ENCODE assay signal across 20 cellular contexts in genomic region chr12:111806304-111806703, GRCh38. TPM values are rescaled to one million over a fixed set of nuclear protein-coding genes. Genes with fewer than 3 reads are reported as not detected.
"Had no signal": no experiment of that assay in that cellular context is flagged by ENCODE, and none has a peak within 500 bp of the region (broad histone marks: within the 10 kb centered on the region; RNA-seq: fewer than 3 reads in every experiment).

No MANE protein-coding gene starts in this region.

- H3K4me1 ChIP-seq: neural progenitor cell, tibial nerve, upper lobe of right lung, uterus had no signal

- H3K4me1 Mint-ChIP-seq: mesothelial cell of epicardium; naive B cell; neural progenitor cell; stimulated activated naive B cell treated with anti-CD40 and anti-IgM and Interleukin-4, amounts not matched to agents 10 μg/mL and 1 μg/mL and 100 μg/mL, for 72 hours had no signal

- H3K4me3 Mint-ChIP-seq: mesothelial cell of epicardium; naive B cell; natural killer cell treated with Interleukin-12 subunit alpha and Interleukin-12 subunit beta and Interleukin-15 and Interleukin-18, amount 100 ng/mL, for 72 hours; neural progenitor cell; stimulated activated naive B cell treated with anti-CD40 and anti-IgM and Interleukin-4, amounts not matched to agents 10 μg/mL and 1 μg/mL and 100 μg/mL, for 72 hours; stimulated activated naive CD8-positive, alpha-beta T cell treated with anti-CD3 and anti-CD28 coated beads, Interleukin-15, Interleukin-2, amounts not matched to agents 100 ng/mL and 50 ng/mL, for 24 hours had no signal

- H3K4me2 ChIP-seq: neural progenitor cell had no signal

- H2AFZ ChIP-seq: neural progenitor cell had no signal

- H3K36me3 ChIP-seq: neural progenitor cell, ovary, uterus had no signal

- H3K9me3 ChIP-seq: mucosa of descending colon, ovary, thoracic aorta, tibial nerve, upper lobe of right lung, uterus had no signal

- H3K9ac ChIP-seq: neural progenitor cell had no signal

- H3K36me3 Mint-ChIP-seq: naive B cell; natural killer cell treated with Interleukin-12 subunit alpha and Interleukin-12 subunit beta and Interleukin-15 and Interleukin-18, amount 100 ng/mL, for 72 hours had no signal

- H3K27ac Mint-ChIP-seq: mesothelial cell of epicardium; natural killer cell treated with Interleukin-12 subunit alpha and Interleukin-12 subunit beta and Interleukin-15 and Interleukin-18, amount 100 ng/mL, for 72 hours; neural progenitor cell; stimulated activated naive B cell treated with anti-CD40 and anti-IgM and Interleukin-4, amounts not matched to agents 10 μg/mL and 1 μg/mL and 100 μg/mL, for 72 hours; stimulated activated naive CD8-positive, alpha-beta T cell treated with anti-CD3 and anti-CD28 coated beads, Interleukin-15, Interleukin-2, amounts not matched to agents 100 ng/mL and 50 ng/mL, for 24 hours had no signal

- H3K27me3 ChIP-seq: dorsolateral prefrontal cortex, neural progenitor cell, ovary, tibial nerve, upper lobe of right lung, uterus had no signal

- H3K4me3 ChIP-seq: dorsolateral prefrontal cortex, mucosa of descending colon, neural progenitor cell, ovary, skin epidermis, thoracic aorta, tibial nerve, upper lobe of right lung, uterus had no signal

- H3K27me3 Mint-ChIP-seq: naive B cell; natural killer cell treated with Interleukin-12 subunit alpha and Interleukin-12 subunit beta and Interleukin-15 and Interleukin-18, amount 100 ng/mL, for 72 hours; stimulated activated naive B cell treated with anti-CD40 and anti-IgM and Interleukin-4, amounts not matched to agents 10 μg/mL and 1 μg/mL and 100 μg/mL, for 72 hours; stimulated activated naive CD8-positive, alpha-beta T cell treated with anti-CD3 and anti-CD28 coated beads, Interleukin-15, Interleukin-2, amounts not matched to agents 100 ng/mL and 50 ng/mL, for 24 hours had no signal

- H3K9me3 Mint-ChIP-seq: mesothelial cell of epicardium; naive B cell; natural killer cell treated with Interleukin-12 subunit alpha and Interleukin-12 subunit beta and Interleukin-15 and Interleukin-18, amount 100 ng/mL, for 72 hours; neural progenitor cell; stimulated activated naive B cell treated with anti-CD40 and anti-IgM and Interleukin-4, amounts not matched to agents 10 μg/mL and 1 μg/mL and 100 μg/mL, for 72 hours; stimulated activated naive CD8-positive, alpha-beta T cell treated with anti-CD3 and anti-CD28 coated beads, Interleukin-15, Interleukin-2, amounts not matched to agents 100 ng/mL and 50 ng/mL, for 24 hours had no signal

- H3K27ac ChIP-seq: neural progenitor cell, ovary, skin epidermis, thoracic aorta, tibial nerve, upper lobe of right lung, uterus had no signal

- DNase-seq: dorsolateral prefrontal cortex; effector CD4-positive, alpha-beta T cell; mesenchymal stem cell; mucosa of descending colon; naive B cell; nucleus accumbens; retina; stimulated activated CD4-positive, alpha-beta T cell treated with anti-CD3 and anti-CD28 coated beads, Interleukin-15, amount 100 ng/mL, for 24 hours; stimulated activated CD4-positive, alpha-beta T cell treated with anti-CD3 and anti-CD28 coated beads, Interleukin-2, amount 100 ng/mL, for 48 hours; stimulated activated naive B cell treated with anti-CD40 and anti-IgM and Interleukin-4, amounts not matched to agents 10 μg/mL and 1 μg/mL and 100 μg/mL, for 72 hours; upper lobe of right lung; uterus had no signal

RNA-seq across cellular contexts. Expression of gene ALDH2, which starts 39.6 kb away (rescaled TPM):
- total RNA-seq: natural killer cell treated with Interleukin-12 subunit alpha and Interleukin-12 subunit beta and Interleukin-15 and Interleukin-18, amount 100 ng/mL, for 72 hours had no signal
